Comparison of ENCODE assay signal across 8 cellular contexts in genomic region chr5:175059687-175060194, GRCh38.
DNase-seq lines count a peak whose midpoint lies in the region; ATAC-seq and TF ChIP-seq lines count a peak whose summit lies in the region.

No MANE protein-coding gene starts in this region.

- intact Hi-C loops in vagina (cut with DNase I), result no loop called here

- H3K36me3 ChIP-seq in mesenchymal stem cell (ENCODE audit: control insufficient read depth in 1 of 2, insufficient read depth in 2 of 2, low read depth in 1 of 2, low read length in 2 of 2) (no peaks in the 10 kb centered on the region), vagina (no peaks in the 10 kb centered on the region)

- H3K4me2 ChIP-seq in mesenchymal stem cell (ENCODE audit: low read length, poor library complexity, severe bottlenecking), result no peak overlapping the region

- no peaks in the 10 kb centered on the region for H3K27me3 ChIP-seq in mesenchymal stem cell (ENCODE audit: control insufficient read depth in 1 of 2, insufficient read depth in 1 of 2, low read length in 2 of 2)
- H3K27me3 ChIP-seq in vagina, result no peaks in the 10 kb centered on the region

- H2BK15ac ChIP-seq in mesenchymal stem cell (ENCODE audit: low read depth, poor library complexity, severe bottlenecking), result no peak overlapping the region

- H3K4me1 ChIP-seq in mesenchymal stem cell (ENCODE audit: control insufficient read depth, insufficient read depth, low read depth, low read length) (no peaks in the 10 kb centered on the region), vagina (peaks cover 7% of the 10 kb centered on the region)

- H3K14ac ChIP-seq in mesenchymal stem cell (ENCODE audit: low read length in 2 of 2), result no peak overlapping the region

- peaks cover 0 to 3% (median 0%) of the 10 kb centered on the region in 5 experiments for H3K9me3 Mint-ChIP-seq in brain

- H2AFZ ChIP-seq in mesenchymal stem cell (ENCODE audit: low read depth, low read length), result no peak overlapping the region

- TF ChIP-seq CTCF in brain (conservative IDR thresholded peaks at IDR 0.05), result peak in 1 of 2 experiments; percentile 50
- TF ChIP-seq CTCF in vagina (IDR thresholded peaks at IDR 0.05), result no peak

- WGBS in mesenchymal stem cell, result 5% methylated on average over 14 of the region's 22 CpGs

- H3K4ac ChIP-seq in mesenchymal stem cell (ENCODE audit: low read depth in 1 of 2, low read length in 2 of 2), result no peak overlapping the region

- no peak overlapping the region for H4K91ac ChIP-seq in mesenchymal stem cell (ENCODE audit: low read length)

- H3K9me3 ChIP-seq in mesenchymal stem cell (ENCODE audit: control insufficient read depth, low read length) (no peaks in the 10 kb centered on the region), vagina (no peaks in the 10 kb centered on the region)

- H3K27ac Mint-ChIP-seq in brain, result peak overlapping the region; percentile 72 to 95 (median 90)

- peak overlapping the region; percentile 84 for H3K9ac ChIP-seq in mesenchymal stem cell (ENCODE audit: low read length)

- ATAC-seq in esophagus mucosa, result no peak
- ATAC-seq in GM19023 (IDR thresholded peaks at IDR 0.05; ENCODE audit: unreplicated experiment), result no peak

- H2AK5ac ChIP-seq in mesenchymal stem cell (ENCODE audit: low read length, severe bottlenecking), result no peak overlapping the region

- H3K4me3 ChIP-seq in mesenchymal stem cell (ENCODE audit: insufficient read depth in 1 of 2, low read depth in 1 of 2, low read length in 2 of 2) (peak overlapping the region in 1 of 2 experiments; percentile 71), vagina (peak overlapping the region; percentile 4 to 30)

- H3K18ac ChIP-seq in mesenchymal stem cell (ENCODE audit: low read depth in 1 of 2, low read length in 2 of 2), result no peak overlapping the region

- H2BK120ac ChIP-seq in mesenchymal stem cell (ENCODE audit: low read depth, low read length), result no peak overlapping the region

- TF ChIP-seq POLR2A in vagina (IDR thresholded peaks at IDR 0.05), result no peak

- peaks cover 4% of the 10 kb centered on the region for H3K27me3 Mint-ChIP-seq in brain

- no peak overlapping the region for H2BK5ac ChIP-seq in mesenchymal stem cell (ENCODE audit: low read depth, low read length, poor library complexity, severe bottlenecking)

- no peak overlapping the region for H3K23ac ChIP-seq in mesenchymal stem cell (ENCODE audit: low read length in 2 of 2)

- no peaks in the 10 kb centered on the region for H3K36me3 Mint-ChIP-seq in brain

- H3K4me1 Mint-ChIP-seq in brain, result peaks cover 33% of the 10 kb centered on the region

- no peak overlapping the region for H2BK12ac ChIP-seq in mesenchymal stem cell (ENCODE audit: low read length in 2 of 2)

- DNase-seq in DMS114 treated with DMSO at 0.1 percent for 48 hours (lab: John Stamatoyannopoulos, UW; ENCODE audit: unreplicated experiment) (peak; percentile 63), NCI-H1417 (lab: John Stamatoyannopoulos, UW) (peak in 2 of 3 experiments; percentile 77 to 90), mesenchymal stem cell (no peak), vagina (ENCODE audit: extremely low spot score in 2 of 2) (no peak), hepatic stellate cell (ENCODE audit: low spot score) (no peak)

- H3K27ac ChIP-seq in mesenchymal stem cell (ENCODE audit: low read length, poor library complexity, severe bottlenecking) (no peak overlapping the region), vagina (no peak overlapping the region)

- no peaks in the 10 kb centered on the region for H3K79me1 ChIP-seq in mesenchymal stem cell (replicated peaks; ENCODE audit: low read length, poor library complexity, severe bottlenecking)

- H4K8ac ChIP-seq in mesenchymal stem cell (ENCODE audit: low read length), result no peak overlapping the region

- H3K4me3 Mint-ChIP-seq in brain, result peak overlapping the region; percentile 21 to 82 (median 66)

Comparison
In these comparisons a context has a peak if more than half of its experiments do, and no peak if none do; other contexts are left out.
1. DNase-seq: peak in DMS114 treated with DMSO at 0.1 percent for 48 hours (single experiment) and NCI-H1417 (2 of 3); none in mesenchymal stem cell (single experiment), vagina (0 of 2) and hepatic stellate cell (single experiment).